In the genomic region with DNA sequence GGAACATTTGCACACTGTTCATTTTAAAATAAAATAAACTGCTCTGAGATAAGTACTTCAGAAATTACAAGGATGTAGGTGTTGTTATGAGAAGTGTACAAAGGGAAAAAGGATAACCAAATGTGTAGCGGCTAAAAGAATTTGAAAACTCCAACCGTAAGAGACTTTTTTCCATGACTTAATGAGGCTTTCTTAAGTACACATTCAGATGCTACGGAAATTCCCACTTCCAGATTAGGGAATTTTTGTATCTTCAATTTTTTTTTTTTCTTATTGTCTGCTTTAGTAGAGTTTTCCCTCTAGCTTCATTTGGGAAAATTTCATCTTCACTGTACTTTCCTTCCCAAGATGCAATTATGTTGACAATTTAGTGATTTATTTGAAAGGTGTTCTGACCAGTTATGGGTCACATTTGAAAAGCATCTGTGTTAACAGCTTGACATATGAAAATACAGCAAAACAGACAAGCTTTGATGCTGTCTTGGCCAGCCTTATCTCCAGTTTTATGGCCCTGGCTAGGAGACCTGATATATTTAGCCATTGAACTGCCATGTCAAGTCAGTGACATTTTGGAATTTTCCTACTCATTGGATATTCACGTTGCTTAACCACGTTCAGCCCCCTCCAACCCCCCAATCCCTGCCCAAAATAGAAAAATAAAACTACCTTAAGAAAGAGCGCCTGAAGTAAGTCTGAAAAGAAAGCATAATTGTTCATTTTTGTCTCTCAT, we compare ENCODE assay signal across 14 cellular contexts.
A peak's percentile ranks its signal among the peaks of the same experiment; 100 is the strongest.
DNase-seq lines count a peak whose midpoint lies in the region; ATAC-seq and TF ChIP-seq lines count a peak whose summit lies in the region.
"Had no signal": no experiment of that assay in that cellular context is flagged by ENCODE, and none has a peak within 500 bp of the region (broad histone marks: within the 10 kb centered on the region; RNA-seq: fewer than 3 reads in every experiment).

No MANE protein-coding gene starts in this region.

- H3K27ac ChIP-seq in heart right ventricle = peak overlapping the region in 6 of 10 donors; percentile 2 to 64 (median 27)

- H3K4me3 Mint-ChIP-seq in nephron = no peak overlapping the region
- H3K4me3 Mint-ChIP-seq: T-helper 2 cell treated with Interferon-gamma antibody and Interleukin-4, amounts not matched to agents 5 μg/mL and 100 μg/mL, for 36 hours had no signal

- TF ChIP-seq CTCF in heart right ventricle (IDR thresholded peaks at IDR 0.05) (no peak), choroid plexus epithelial cell (conservative IDR thresholded peaks at IDR 0.05; ENCODE audit: low read depth, low read length) (no peak), nephron (IDR thresholded peaks at IDR 0.05; ENCODE audit: unreplicated experiment in 3 of 3) (no peak)

- H3K36me3 ChIP-seq in heart right ventricle = no peaks in the 10 kb centered on the region

- H3K4me3 ChIP-seq in heart right ventricle (no peak overlapping the region), choroid plexus epithelial cell (ENCODE audit: low read depth, low read length) (no peak overlapping the region)

- peaks cover under 1 to 43% (median 19%) of the 10 kb centered on the region in 9 donors for H3K4me1 ChIP-seq in heart right ventricle

- 62 to 66% methylated on average over 6 of the region's 6 CpGs for WGBS in heart right ventricle, 2 donors

- H3K9me3 ChIP-seq in heart right ventricle = no peaks in the 10 kb centered on the region

- ATAC-seq in heart right ventricle (peak in 4 of 8 donors; percentile 22 to 57 (median 50)), HG03520 (IDR thresholded peaks at IDR 0.05; ENCODE audit: unreplicated experiment) (no peak)

- H3K36me3 Mint-ChIP-seq in nephron (ENCODE audit: low read depth) = peaks cover 3% of the 10 kb centered on the region

- H3K9me3 Mint-ChIP-seq in nephron = no peaks in the 10 kb centered on the region
- H3K9me3 Mint-ChIP-seq: activated T-helper 2 cell treated with anti-CD3 and anti-CD28 coated beads, Interferon-gamma antibody, Interleukin-2, Interleukin-4, amounts not matched to agents 10 μg/mL and 5 μg/mL and 100 μg/mL, durations not matched to agents 14 hours and 24 hours and 36 hours; T-helper 2 cell treated with Interferon-gamma antibody and Interleukin-4, amounts not matched to agents 5 μg/mL and 100 μg/mL, for 36 hours had no signal

- intact Hi-C loops in heart right ventricle (cut with DNase I) (no loop called here), cardiac septum (cut with DNase I) (no loop called here)

- peaks cover 12% of the 10 kb centered on the region for H3K4me1 Mint-ChIP-seq in nephron

- H3K27me3 Mint-ChIP-seq in nephron (ENCODE audit: low read depth) = no peaks in the 10 kb centered on the region

- DNase-seq in heart right ventricle (no peak), cardiac septum (ENCODE audit: low spot score) (no peak), choroid plexus epithelial cell (ENCODE audit: low read depth) (peak; percentile 70), T1000 (lab: John Stamatoyannopoulos, UW) (no peak), OCI-M2 (lab: John Stamatoyannopoulos, UW; ENCODE audit: unreplicated experiment) (no peak)
- DNase-seq in stimulated activated CD4-positive, alpha-beta T cell treated with anti-CD3 and anti-CD28 coated beads, Interleukin-2, amount 100 ng/mL, for 48 hours = no peak
- DNase-seq: activated CD4-positive, alpha-beta T cell treated with anti-CD3 and anti-CD28 coated beads, Interleukin-2, amount 50 U/mL, for 48 hours; NCI-H1092 treated with DMSO at 0.1 percent for 48 hours; right cardiac atrium; substantia nigra had no signal

- peak overlapping the region in 2 of 3 experiments; percentile 26 to 36 for H3K27ac Mint-ChIP-seq in nephron
- H3K27ac Mint-ChIP-seq: activated T-helper 2 cell treated with anti-CD3 and anti-CD28 coated beads, Interferon-gamma antibody, Interleukin-2, Interleukin-4, amounts not matched to agents 10 μg/mL and 5 μg/mL and 100 μg/mL, durations not matched to agents 14 hours and 24 hours and 36 hours; T-helper 2 cell treated with Interferon-gamma antibody and Interleukin-4, amounts not matched to agents 5 μg/mL and 100 μg/mL, for 36 hours had no signal

- no peaks in the 10 kb centered on the region for H3K27me3 ChIP-seq in heart right ventricle
